Comparison of ENCODE assay signal across 8 cellular contexts in genomic region chr3:72938471-72939265, GRCh38. TPM values are rescaled to one million over a fixed set of nuclear protein-coding genes. Genes with fewer than 3 reads are reported as not detected.
DNase-seq lines count a peak whose midpoint lies in the region; ATAC-seq, FAIRE-seq and TF ChIP-seq lines count a peak whose summit lies in the region.

No MANE protein-coding gene starts in this region.

- H3K4me3 ChIP-seq in cardiac fibroblast (replicated peaks in 1 of 2; ENCODE audit: low read depth in 2 of 2, low read length in 2 of 2): no peak overlapping the region
- H3K4me3 ChIP-seq in keratinocyte (ENCODE audit: control insufficient read depth in 2 of 3, extremely low read depth in 1 of 3, insufficient read depth in 2 of 3, low read depth in 1 of 3, low read length in 3 of 3): no peak overlapping the region

- no peaks in the 10 kb centered on the region for H4K20me1 ChIP-seq in keratinocyte (ENCODE audit: control insufficient read depth, extremely low read depth, insufficient read depth, low read length)

- DNase-seq in NCI-H146 (lab: John Stamatoyannopoulos, UW) (peak; percentile 34), NCI-H146 treated with DMSO at 0.1 percent for 48 hours (lab: John Stamatoyannopoulos, UW; ENCODE audit: unreplicated experiment) (no peak), HK-2 (ENCODE audit: unreplicated experiment) (peak; percentile 14), OCI-M1 (lab: John Stamatoyannopoulos, UW) (peak; percentile 86), cardiac fibroblast (ENCODE audit: low read depth in 2 of 2) (peak; percentile 95 to 99), keratinocyte (ENCODE audit: low read depth, low spot score) (peak; percentile 21)

- H3K9ac ChIP-seq in keratinocyte (ENCODE audit: control insufficient read depth, extremely low read depth, insufficient read depth, low read length): no peak overlapping the region

- H3K36me3 Mint-ChIP-seq in stimulated activated memory B cell treated with anti-CD40 and anti-IgM and Interleukin-4, amounts not matched to agents 10 μg/mL and 1 μg/mL and 100 μg/mL, for 72 hours: no peaks in the 10 kb centered on the region

- peak; percentile 80 for ATAC-seq in GM19438 (IDR thresholded peaks at IDR 0.05; ENCODE audit: low read depth, unreplicated experiment)
- peak; percentile 75 for ATAC-seq in stimulated activated memory B cell treated with anti-CD40 and anti-IgM and Interleukin-4, amounts not matched to agents 10 μg/mL and 1 μg/mL and 100 μg/mL, for 72 hours

- H3K27me3 Mint-ChIP-seq in stimulated activated memory B cell treated with anti-CD40 and anti-IgM and Interleukin-4, amounts not matched to agents 10 μg/mL and 1 μg/mL and 100 μg/mL, for 72 hours: peaks cover 15% of the 10 kb centered on the region

- H2AFZ ChIP-seq in keratinocyte (ENCODE audit: control insufficient read depth, low read length): peak overlapping the region; percentile 55

- H3K36me3 ChIP-seq in keratinocyte (ENCODE audit: control insufficient read depth in 2 of 2, extremely low read depth in 1 of 2, insufficient read depth in 2 of 2, low read length in 2 of 2): no peaks in the 10 kb centered on the region

- no peaks in the 10 kb centered on the region for H3K79me2 ChIP-seq in keratinocyte (ENCODE audit: control insufficient read depth, insufficient read depth, low read length)

- H3K9me1 ChIP-seq in keratinocyte (ENCODE audit: control insufficient read depth, extremely low read depth, insufficient read depth, low read length): no peaks in the 10 kb centered on the region

- peak overlapping the region; percentile 56 for H3K4me2 ChIP-seq in keratinocyte (ENCODE audit: control insufficient read depth, extremely low read depth, insufficient read depth, low read depth, low read length)

- H3K9me3 Mint-ChIP-seq in stimulated activated memory B cell treated with anti-CD40 and anti-IgM and Interleukin-4, amounts not matched to agents 10 μg/mL and 1 μg/mL and 100 μg/mL, for 72 hours: no peaks in the 10 kb centered on the region

- no peaks in the 10 kb centered on the region for H3K4me1 Mint-ChIP-seq in stimulated activated memory B cell treated with anti-CD40 and anti-IgM and Interleukin-4, amounts not matched to agents 10 μg/mL and 1 μg/mL and 100 μg/mL, for 72 hours

- H3K4me1 ChIP-seq in keratinocyte (ENCODE audit: control insufficient read depth, extremely low read depth, insufficient read depth, low read length): peaks cover 6% of the 10 kb centered on the region

- no peak overlapping the region for H3K4me3 Mint-ChIP-seq in stimulated activated memory B cell treated with anti-CD40 and anti-IgM and Interleukin-4, amounts not matched to agents 10 μg/mL and 1 μg/mL and 100 μg/mL, for 72 hours

- FAIRE-seq in keratinocyte (lab: Jason Lieb, UNC): peak; percentile 71

- no peak overlapping the region for H3K27ac Mint-ChIP-seq in stimulated activated memory B cell treated with anti-CD40 and anti-IgM and Interleukin-4, amounts not matched to agents 10 μg/mL and 1 μg/mL and 100 μg/mL, for 72 hours

- no peaks in the 10 kb centered on the region for H3K27me3 ChIP-seq in keratinocyte (ENCODE audit: control insufficient read depth, extremely low read depth, insufficient read depth, low read length)

- peak; percentile 69 for TF ChIP-seq CTCF in cardiac fibroblast (IDR thresholded peaks at IDR 0.05; ENCODE audit: low read depth, low read length)
- TF ChIP-seq CTCF in keratinocyte (optimal IDR thresholded peaks at IDR 0.05 in 1 of 3, IDR thresholded peaks at IDR 0.05 in 1 of 3, conservative IDR thresholded peaks at IDR 0.05 in 1 of 3; ENCODE audit: extremely low read depth in 1 of 3, insufficient read depth in 2 of 3, low read length in 3 of 3): peak in 2 of 3 experiments; percentile 42 to 76

- dilution Hi-C loops in keratinocyte (cut with MboI; ENCODE audit: extremely low pct_ligation_motif_present, low sequenced_read_pairs): no loop called here

- no peaks in the 10 kb centered on the region for H3K9me3 ChIP-seq in keratinocyte (ENCODE audit: control insufficient read depth, low read depth, low read length)

- no peak overlapping the region for H3K27ac ChIP-seq in keratinocyte (ENCODE audit: control insufficient read depth, insufficient read depth, low read length)

RNA-seq across cellular contexts. Expression of gene GXYLT2, which starts 50.8 kb away (rescaled TPM):
- polyA plus RNA-seq in keratinocyte: 0.91 to 2.0 TPM (median 1.4 TPM) in 3 replicates
- polyA plus RNA-seq in keratinocyte (2011; ENCODE audit: low read depth): not detected
- polyA plus RNA-seq in keratinocyte (2011; cell fraction: cytosol; rRNA removed): 1.1 and 1.6 TPM in 2 replicates
- polyA plus RNA-seq in keratinocyte (2011; cell fraction: nucleus; rRNA removed): 1.00 and 1.0 TPM in 2 replicates
- polyA plus RNA-seq in keratinocyte (2012; ENCODE audit: low replicate concordance): 0.16 and 1.5 TPM in 2 replicates
- polyA minus RNA-seq in keratinocyte: 3.2 to 5.0 TPM (median 4.6 TPM) in 3 replicates
- polyA minus RNA-seq in keratinocyte (2011; cell fraction: cytosol; rRNA and poly(A)+ RNA removed): 5.9 TPM
- polyA minus RNA-seq in keratinocyte (2011; cell fraction: nucleus; rRNA and poly(A)+ RNA removed): 1.4 and 1.9 TPM in 2 replicates

RNA-seq across cellular contexts. Expression of gene PPP4R2, which starts 57.9 kb away (rescaled TPM):
- polyA plus RNA-seq in keratinocyte: 19.2 to 46.6 TPM (median 19.3 TPM) in 3 replicates
- 46.7 TPM for polyA plus RNA-seq in keratinocyte (2011; ENCODE audit: low read depth)
- polyA plus RNA-seq in keratinocyte (2011; cell fraction: cytosol; rRNA removed): 13.0 and 24.2 TPM in 2 replicates
- polyA plus RNA-seq in keratinocyte (2011; cell fraction: nucleus; rRNA removed): 19.5 and 26.1 TPM in 2 replicates
- polyA plus RNA-seq in keratinocyte (2012; ENCODE audit: low replicate concordance): 25.6 and 32.0 TPM in 2 replicates
- polyA minus RNA-seq in keratinocyte: 0.72 to 21.5 TPM (median 8.9 TPM) in 3 replicates
- polyA minus RNA-seq in keratinocyte (2011; cell fraction: cytosol; rRNA and poly(A)+ RNA removed): 11.3 TPM
- polyA minus RNA-seq in keratinocyte (2011; cell fraction: nucleus; rRNA and poly(A)+ RNA removed): 10.2 and 26.3 TPM in 2 replicates
